Comparison of ENCODE assay signal across 1 cellular context in genomic region chr1:2548068-2548589, GRCh38.
TF ChIP-seq lines count a peak whose summit lies in the region.

No MANE protein-coding gene starts in this region.

TF ChIP-seq in HepG2, 621 proteins besides CTCF, POLR2A, EP300 and RAD21 (continued from another document and continues in another):
- 0 out of 2 replicates have a peak, but pooled peaks have one; percentile 31 for TF ChIP-seq DZIP1 (CRISPR knock-in tag; IDR thresholded peaks at IDR 0.05)
- TF ChIP-seq ARID2 (CRISPR knock-in tag; IDR thresholded peaks at IDR 0.05; ENCODE audit: borderline replicate concordance), result peak; percentile 21; the same call in 1 of the 2 replicates
- TF ChIP-seq SMC3 (IDR thresholded peaks at IDR 0.05; ENCODE audit: low read length), result peak; percentile 64
- no peak for TF ChIP-seq TCF7 (IDR thresholded peaks at IDR 0.05; ENCODE audit: low read depth)
- TF ChIP-seq GATAD2A (CRISPR knock-in tag; IDR thresholded peaks at IDR 0.05), result 0 out of 2 replicates have a peak, but pooled peaks have one; percentile 42
- 0 out of 2 replicates have a peak, but pooled peaks have one; percentile 7 for TF ChIP-seq NR2F6 (IDR thresholded peaks at IDR 0.05)
- no peak for TF ChIP-seq NR2F6 (CRISPR knock-in tag; IDR thresholded peaks at IDR 0.05)
- 0 out of 2 replicates have a peak, but pooled peaks have one; percentile 22 for TF ChIP-seq MXD1 (CRISPR knock-in tag; IDR thresholded peaks at IDR 0.05)
- TF ChIP-seq BATF2 (CRISPR knock-in tag; IDR thresholded peaks at IDR 0.05), result no peak
- 0 out of 2 replicates have a peak, but pooled peaks have one; percentile 20 for TF ChIP-seq KAT8 (CRISPR knock-in tag; IDR thresholded peaks at IDR 0.05)
- no peak for TF ChIP-seq ZNF83 (CRISPR knock-in tag; IDR thresholded peaks at IDR 0.05; ENCODE audit: borderline replicate concordance)
- peak; percentile 19; the same call in 1 of the 2 replicates for TF ChIP-seq SP5 (CRISPR knock-in tag; IDR thresholded peaks at IDR 0.05; ENCODE audit: borderline replicate concordance, low read depth)
- peak; percentile 15 for TF ChIP-seq MED8 (CRISPR knock-in tag; IDR thresholded peaks at IDR 0.05; ENCODE audit: insufficient replicate concordance)
- TF ChIP-seq ZNF280B (CRISPR knock-in tag; IDR thresholded peaks at IDR 0.05; ENCODE audit: borderline replicate concordance), result 0 out of 2 replicates have a peak, but pooled peaks have one; percentile 19
- no peak for TF ChIP-seq CEBPZ (IDR thresholded peaks at IDR 0.05; ENCODE audit: low read length)
- peak; percentile 28; the same call in 1 of the 2 replicates for TF ChIP-seq PHF21A (CRISPR knock-in tag; IDR thresholded peaks at IDR 0.05)
- peak; percentile 29; the same call in 1 of the 2 replicates for TF ChIP-seq NFKB2 (CRISPR knock-in tag; IDR thresholded peaks at IDR 0.05; ENCODE audit: borderline replicate concordance)
- TF ChIP-seq SNAPC2 (CRISPR knock-in tag; IDR thresholded peaks at IDR 0.05), result 0 out of 2 replicates have a peak, but pooled peaks have one; percentile 20
- no peak for TF ChIP-seq PRDM10 (CRISPR knock-in tag; IDR thresholded peaks at IDR 0.05; ENCODE audit: low read depth)
- peak; percentile 59 to 66; a peak in 3 of 4 replicates for TF ChIP-seq HMGXB4 (CRISPR knock-in tag; IDR thresholded peaks at IDR 0.05; ENCODE audit: borderline replicate concordance in 1 of 2, low read depth in 1 of 2)
- no peak for TF ChIP-seq TCF12 (IDR thresholded peaks at IDR 0.05)
- TF ChIP-seq TCF12 (CRISPR knock-in tag; IDR thresholded peaks at IDR 0.05), result 0 out of 2 replicates have a peak, but pooled peaks have one; percentile 22
- TF ChIP-seq TMF1 (CRISPR knock-in tag; IDR thresholded peaks at IDR 0.05; ENCODE audit: low read depth), result no peak
- 0 out of 2 replicates have a peak, but pooled peaks have one; percentile 30 for TF ChIP-seq ZNF235 (CRISPR knock-in tag; IDR thresholded peaks at IDR 0.05; ENCODE audit: borderline replicate concordance)
- TF ChIP-seq ARNTL (CRISPR knock-in tag; IDR thresholded peaks at IDR 0.05), result peak; percentile 71
- TF ChIP-seq TFAP4 (IDR thresholded peaks at IDR 0.05; ENCODE audit: borderline replicate concordance, low read depth), result 0 out of 2 replicates have a peak, but pooled peaks have one; percentile 9
- TF ChIP-seq MED1 (CRISPR knock-in tag; IDR thresholded peaks at IDR 0.05), result no peak
- 0 out of 2 replicates have a peak, but pooled peaks have one; percentile 46 for TF ChIP-seq ZNF678 (CRISPR knock-in tag; IDR thresholded peaks at IDR 0.05)
- TF ChIP-seq ZNF710 (CRISPR knock-in tag; IDR thresholded peaks at IDR 0.05; ENCODE audit: borderline replicate concordance), result peak; percentile 55; the same call in 1 of the 2 replicates
- TF ChIP-seq ZSCAN21 (CRISPR knock-in tag; IDR thresholded peaks at IDR 0.05; ENCODE audit: borderline replicate concordance), result peak; percentile 40; the same call in 1 of the 2 replicates
- peak; percentile 68; the same call in 1 of the 2 replicates for TF ChIP-seq KDM2A (CRISPR knock-in tag; IDR thresholded peaks at IDR 0.05; ENCODE audit: borderline replicate concordance, low read depth)
- TF ChIP-seq ZNF468 (CRISPR knock-in tag; IDR thresholded peaks at IDR 0.05), result 0 out of 2 replicates have a peak, but pooled peaks have one; percentile 29
- TF ChIP-seq ELF3 (CRISPR knock-in tag; IDR thresholded peaks at IDR 0.05), result peak; percentile 35; the same call in 1 of the 2 replicates
- TF ChIP-seq NFATC3 (CRISPR knock-in tag; IDR thresholded peaks at IDR 0.05), result no peak
- no peak for TF ChIP-seq ZNF564 (CRISPR knock-in tag; IDR thresholded peaks at IDR 0.05)
- 0 out of 2 replicates have a peak, but pooled peaks have one; percentile 13 for TF ChIP-seq PITX1 (CRISPR knock-in tag; IDR thresholded peaks at IDR 0.05)
- 0 out of 2 replicates have a peak, but pooled peaks have one; percentile 16 for TF ChIP-seq ZNF317 (CRISPR knock-in tag; IDR thresholded peaks at IDR 0.05)
- TF ChIP-seq POLR2AphosphoS5 (IDR thresholded peaks at IDR 0.05; ENCODE audit: low read depth, low read length), result 0 out of 2 replicates have a peak, but pooled peaks have one; percentile 43
- TF ChIP-seq ZNF24 (IDR thresholded peaks at IDR 0.05), result no peak
- TF ChIP-seq ZNF691 (CRISPR knock-in tag; IDR thresholded peaks at IDR 0.05; ENCODE audit: borderline replicate concordance, low read depth), result peak; percentile 29; the same call in 1 of the 2 replicates
- TF ChIP-seq ZNF329 (CRISPR knock-in tag; IDR thresholded peaks at IDR 0.05; ENCODE audit: low read depth), result no peak
- 0 out of 2 replicates have a peak, but pooled peaks have one; percentile 22 for TF ChIP-seq ZNF792 (CRISPR knock-in tag; IDR thresholded peaks at IDR 0.05)
- TF ChIP-seq ZNF761 (CRISPR knock-in tag; conservative IDR thresholded peaks at IDR 0.05), result 0 out of 2 replicates have a peak, but pooled peaks have one; percentile 41
